In the genomic region with DNA sequence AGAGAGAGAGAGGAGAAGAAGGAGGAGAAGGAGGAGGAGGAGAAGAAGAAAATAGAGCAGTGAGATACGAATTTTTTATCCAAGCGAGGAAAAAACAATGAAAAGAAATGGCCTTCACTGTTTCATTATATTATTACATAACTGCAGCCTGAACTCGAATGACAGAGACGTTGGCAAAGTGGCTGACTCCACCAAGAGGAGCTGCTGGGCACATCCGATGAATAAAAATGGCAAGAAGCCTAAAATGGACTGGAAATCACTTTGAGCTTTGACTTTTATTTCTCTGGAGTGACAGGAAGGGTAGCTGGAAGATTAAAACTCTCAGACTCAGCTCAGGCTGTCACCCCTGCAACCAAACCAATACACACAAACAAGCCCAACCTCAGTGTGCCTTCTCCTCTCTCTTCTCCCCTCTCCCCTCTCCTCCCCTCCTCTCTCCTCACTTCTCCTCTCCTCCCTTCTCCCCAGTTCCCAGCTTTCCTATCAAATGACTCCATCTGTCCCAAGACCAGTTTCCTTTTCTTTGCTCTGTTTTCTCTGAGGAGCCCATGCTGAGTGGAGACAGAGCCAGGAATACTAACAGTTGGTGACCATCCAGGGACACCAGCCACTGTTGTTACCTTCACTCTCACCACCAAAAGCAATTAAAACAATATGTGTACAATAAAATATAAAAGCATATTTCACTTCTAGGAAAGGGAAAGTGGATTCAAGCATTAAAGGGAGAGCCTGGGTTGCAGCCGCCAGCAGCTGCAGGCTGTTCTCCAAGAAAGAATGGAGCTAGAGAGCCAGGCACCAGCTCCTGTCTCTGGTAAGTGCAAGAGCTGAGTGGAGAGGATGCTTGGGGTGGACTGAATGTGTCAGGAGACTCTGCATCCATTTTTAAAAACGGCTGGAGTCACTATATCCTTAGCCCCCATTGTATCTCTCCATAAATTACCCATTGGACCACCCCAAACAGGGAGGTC, we compare ENCODE assay signal across 16 cellular contexts. TPM values are rescaled to one million over a fixed set of nuclear protein-coding genes. Genes with fewer than 3 reads are reported as not detected.
DNase-seq lines count a peak whose midpoint lies in the region; ATAC-seq and TF ChIP-seq lines count a peak whose summit lies in the region.
"Had no signal": no experiment of that assay in that cellular context is flagged by ENCODE, and none has a peak within 500 bp of the region (broad histone marks: within the 10 kb centered on the region; RNA-seq: fewer than 3 reads in every experiment).

No MANE protein-coding gene starts in this region.

- peaks cover 23% of the 10 kb centered on the region for H3K4me1 ChIP-seq in Panc1 (ENCODE audit: control insufficient read depth, insufficient read depth, low read length)
- peaks cover 14% of the 10 kb centered on the region for H3K4me1 ChIP-seq in left ventricle myocardium inferior
- H3K4me1 ChIP-seq in subcutaneous abdominal adipose tissue (ENCODE audit: control insufficient read depth in 5 of 5, insufficient read depth in 5 of 5, low read length in 5 of 5): peaks cover 0 to 3% (median 3%) of the 10 kb centered on the region in 5 donors

- 0 out of 2 replicates have a peak, but pooled peaks have one; percentile 36 for ATAC-seq in Panc1
- ATAC-seq: K562; natural killer cell treated with Interleukin-12 subunit alpha and Interleukin-12 subunit beta and Interleukin-15 and Interleukin-18, amount 100 ng/mL, for 72 hours; stimulated activated memory B cell treated with anti-CD40 and anti-IgM and Interleukin-4, amounts not matched to agents 10 μg/mL and 1 μg/mL and 100 μg/mL, for 72 hours had no signal

- H3K9ac ChIP-seq in subcutaneous abdominal adipose tissue (ENCODE audit: low read length in 5 of 5): no peak overlapping the region

- no TSS peak for BruUV-seq in Panc1 (replicated peaks; lab: Mats Ljungman, UMichigan)

- in situ Hi-C loops in Panc1 (cut with HindIII; ENCODE audit: low pct_unique_long_range_greater_than_20kb, low sequenced_read_pairs): no loop called here
- in situ Hi-C loops in KBM-7 (cut with MboI; ENCODE audit: low pct_unique_long_range_greater_than_20kb, low sequenced_read_pairs): no loop called here

- H3K27me3 ChIP-seq in Panc1 (ENCODE audit: control insufficient read depth, insufficient read depth, low read length): no peaks in the 10 kb centered on the region
- H3K27me3 ChIP-seq in left ventricle myocardium inferior (ENCODE audit: low read depth): no peaks in the 10 kb centered on the region
- peaks cover 0 to 3% (median 0%) of the 10 kb centered on the region in 5 donors for H3K27me3 ChIP-seq in subcutaneous abdominal adipose tissue (ENCODE audit: control insufficient read depth in 5 of 5, insufficient read depth in 4 of 5, low read length in 5 of 5)

- no peak for TF ChIP-seq CTCF in Panc1 (IDR thresholded peaks at IDR 0.05)
- no peak for TF ChIP-seq CTCF in left ventricle myocardium inferior (IDR thresholded peaks at IDR 0.05; ENCODE audit: borderline replicate concordance)

- POLR2A ChIA-PET in Panc1 (lab: Charles Lee): interaction anchor here (0.6 kb wide), 1 partner anchor 1915 kb away, joined by 11 read pairs; no protein-coding TSS in a partner anchor

- H3K9me3 ChIP-seq in Panc1 (ENCODE audit: control insufficient read depth, insufficient read depth, low read depth, low read length) (no peaks in the 10 kb centered on the region), left ventricle myocardium inferior (replicated peaks) (no peaks in the 10 kb centered on the region), subcutaneous abdominal adipose tissue (ENCODE audit: control insufficient read depth in 5 of 5, low read length in 5 of 5) (no peaks in the 10 kb centered on the region)

- DNase-seq in NCI-H146 (lab: John Stamatoyannopoulos, UW) (peak; percentile 29), NCI-H146 treated with DMSO at 0.1 percent for 48 hours (lab: John Stamatoyannopoulos, UW; ENCODE audit: unreplicated experiment) (no peak), Panc1 (ENCODE audit: low read depth, low spot score) (no peak), left ventricle myocardium inferior (no peak), KBM-7 (no peak), NCI-H226 (no peak)
- DNase-seq in activated CD4-positive, alpha-beta T cell treated with anti-CD3 and anti-CD28 coated beads, Interleukin-2, amount 50 U/mL, for 1 hour: no peak
- DNase-seq: activated naive CD4-positive, alpha-beta T cell treated with anti-CD3 and anti-CD28 coated beads, Interleukin-2, amount 10 ng/mL, durations not matched to agents 7 days and 5 days; H7; kidney glomerular epithelial cell; NCI-H2029; WERI-Rb-1 had no signal

- intact Hi-C loops in Panc1 (cut with micrococcal nuclease; ENCODE audit: unreplicated experiment) (no loop called here), left ventricle myocardium inferior (cut with micrococcal nuclease) (no loop called here)

- H3K36me3 ChIP-seq in Panc1 (ENCODE audit: control insufficient read depth, insufficient read depth, low read length): no peaks in the 10 kb centered on the region
- no peaks in the 10 kb centered on the region for H3K36me3 ChIP-seq in left ventricle myocardium inferior
- H3K36me3 ChIP-seq in subcutaneous abdominal adipose tissue (ENCODE audit: control insufficient read depth in 5 of 5, insufficient read depth in 5 of 5, low read length in 5 of 5): no peaks in the 10 kb centered on the region
- H3K36me3 ChIP-seq: WERI-Rb-1 had no signal

- CTCF ChIA-PET in Panc1 (lab: Charles Lee): no interaction called here

- H3K27ac ChIP-seq in Panc1 (ENCODE audit: low read length): 0 out of 2 replicates have a peak overlapping the region, but pooled peaks have one; percentile 62
- H3K27ac ChIP-seq in left ventricle myocardium inferior (replicated peaks): peak overlapping the region; percentile 69
- peak overlapping the region; percentile 37 for H3K27ac ChIP-seq in subcutaneous abdominal adipose tissue (ENCODE audit: low read depth, low read length)
- H3K27ac ChIP-seq: WERI-Rb-1 had no signal

- H3K4me3 ChIP-seq in Panc1 (ENCODE audit: low read depth in 2 of 2, low read length in 2 of 2): no peak overlapping the region
- no peak overlapping the region for H3K4me3 ChIP-seq in left ventricle myocardium inferior
- H3K4me3 ChIP-seq in subcutaneous abdominal adipose tissue (ENCODE audit: low read depth in 1 of 5, low read length in 5 of 5): no peak overlapping the region
- H3K4me3 ChIP-seq: K562 had no signal

RNA-seq across cellular contexts. Expression of a gene that starts 51.2 kb away (rescaled TPM):
- total RNA-seq in Panc1 (2021; ENCODE audit: unreplicated experiment) (79.5 TPM), left ventricle myocardium inferior (15.0 TPM)
- 63.0 TPM for polyA plus RNA-seq in Panc1 (2012; ENCODE audit: insufficient read length)
- total RNA-seq: natural killer cell treated with Interleukin-12 subunit alpha and Interleukin-12 subunit beta and Interleukin-15 and Interleukin-18, amount 100 ng/mL, for 72 hours had no signal
- polyA plus RNA-seq: K562 had no signal
